1 cellular context compared by ENCODE assay signal in the genomic region with DNA sequence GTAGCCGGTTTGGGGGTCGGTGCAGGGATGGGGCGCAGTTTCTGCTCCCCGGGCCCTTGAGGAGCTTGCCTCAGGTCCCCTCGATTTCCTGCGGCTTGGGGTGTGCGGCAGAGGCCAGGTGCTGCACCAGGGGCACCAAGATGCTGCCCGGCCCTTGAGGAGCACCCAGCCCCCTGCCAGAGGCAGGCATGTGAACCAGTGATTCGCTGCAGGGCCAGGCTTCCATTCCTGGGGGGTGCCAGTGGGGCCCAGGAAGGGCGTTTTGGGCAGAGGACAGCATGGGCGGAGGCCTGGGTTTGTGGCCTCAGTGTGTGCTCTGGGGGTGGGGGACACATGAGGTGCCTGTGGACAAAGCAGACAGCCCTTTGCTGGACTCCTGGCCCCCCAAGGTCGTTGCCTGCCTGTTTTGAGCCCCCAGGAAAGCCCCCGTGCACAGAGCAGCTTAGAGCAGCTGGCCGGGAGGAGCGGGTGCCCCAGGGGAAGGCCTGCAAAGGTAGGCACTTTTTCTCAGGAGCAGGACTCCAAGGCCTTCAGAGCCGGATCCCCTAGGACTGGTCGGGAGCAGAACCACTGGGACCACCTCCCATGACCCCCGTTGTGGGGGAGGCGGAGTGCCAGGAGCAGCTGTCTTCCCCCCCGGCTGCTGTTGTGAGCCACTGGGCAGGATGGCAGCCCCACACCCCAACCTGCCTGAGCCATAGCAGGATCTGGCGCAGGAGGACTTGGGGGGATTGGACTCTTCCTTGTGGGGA.
TF ChIP-seq lines count a peak whose summit lies in the region.

No MANE protein-coding gene starts in this region.

TF ChIP-seq in SK-N-SH, 30 proteins besides CTCF, POLR2A, EP300 and RAD21 (continued from another document):
- TF ChIP-seq, protein P1, sequence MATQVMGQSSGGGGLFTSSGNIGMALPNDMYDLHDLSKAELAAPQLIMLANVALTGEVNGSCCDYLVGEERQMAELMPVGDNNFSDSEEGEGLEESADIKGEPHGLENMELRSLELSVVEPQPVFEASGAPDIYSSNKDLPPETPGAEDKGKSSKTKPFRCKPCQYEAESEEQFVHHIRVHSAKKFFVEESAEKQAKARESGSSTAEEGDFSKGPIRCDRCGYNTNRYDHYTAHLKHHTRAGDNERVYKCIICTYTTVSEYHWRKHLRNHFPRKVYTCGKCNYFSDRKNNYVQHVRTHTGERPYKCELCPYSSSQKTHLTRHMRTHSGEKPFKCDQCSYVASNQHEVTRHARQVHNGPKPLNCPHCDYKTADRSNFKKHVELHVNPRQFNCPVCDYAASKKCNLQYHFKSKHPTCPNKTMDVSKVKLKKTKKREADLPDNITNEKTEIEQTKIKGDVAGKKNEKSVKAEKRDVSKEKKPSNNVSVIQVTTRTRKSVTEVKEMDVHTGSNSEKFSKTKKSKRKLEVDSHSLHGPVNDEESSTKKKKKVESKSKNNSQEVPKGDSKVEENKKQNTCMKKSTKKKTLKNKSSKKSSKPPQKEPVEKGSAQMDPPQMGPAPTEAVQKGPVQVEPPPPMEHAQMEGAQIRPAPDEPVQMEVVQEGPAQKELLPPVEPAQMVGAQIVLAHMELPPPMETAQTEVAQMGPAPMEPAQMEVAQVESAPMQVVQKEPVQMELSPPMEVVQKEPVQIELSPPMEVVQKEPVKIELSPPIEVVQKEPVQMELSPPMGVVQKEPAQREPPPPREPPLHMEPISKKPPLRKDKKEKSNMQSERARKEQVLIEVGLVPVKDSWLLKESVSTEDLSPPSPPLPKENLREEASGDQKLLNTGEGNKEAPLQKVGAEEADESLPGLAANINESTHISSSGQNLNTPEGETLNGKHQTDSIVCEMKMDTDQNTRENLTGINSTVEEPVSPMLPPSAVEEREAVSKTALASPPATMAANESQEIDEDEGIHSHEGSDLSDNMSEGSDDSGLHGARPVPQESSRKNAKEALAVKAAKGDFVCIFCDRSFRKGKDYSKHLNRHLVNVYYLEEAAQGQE (IDR thresholded peaks at IDR 0.05; ENCODE audit: low read depth, low read length) = no peak
- no peak for TF ChIP-seq FOSL2 (IDR thresholded peaks at IDR 0.05; ENCODE audit: borderline replicate concordance, low read depth)
- no peak for TF ChIP-seq NRF1 (IDR thresholded peaks at IDR 0.05; ENCODE audit: low read depth, low read length)
- no peak for TF ChIP-seq MEF2A (IDR thresholded peaks at IDR 0.05; ENCODE audit: borderline replicate concordance, low read depth)
